In the genomic region with DNA sequence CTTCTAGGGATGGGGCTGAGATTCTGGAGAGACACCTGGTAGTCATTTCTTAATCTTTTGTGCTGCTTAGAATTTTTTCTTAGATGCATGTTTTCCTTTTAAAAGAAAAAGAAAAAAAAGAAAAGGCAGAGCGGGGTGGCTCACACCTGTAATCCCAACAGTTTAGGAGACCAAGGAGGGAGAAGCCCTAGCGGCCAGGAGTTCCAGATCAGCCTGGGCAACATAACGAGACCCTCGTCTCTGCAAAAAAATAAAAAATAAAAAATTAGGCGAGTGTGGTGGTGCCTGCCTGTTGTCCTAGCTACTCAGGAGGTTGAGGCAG, we compare ENCODE assay signal across 2 cellular contexts.
TF ChIP-seq lines count a peak whose summit lies in the region.

No MANE protein-coding gene starts in this region.

TF ChIP-seq in GM23338, 12 proteins besides CTCF, POLR2A, EP300 and RAD21:
- TF ChIP-seq EZH2 (IDR thresholded peaks at IDR 0.05; ENCODE audit: low read depth, unreplicated experiment) = no peak
- no peak for TF ChIP-seq EZH2phosphoT487 (IDR thresholded peaks at IDR 0.05; ENCODE audit: unreplicated experiment)

TF ChIP-seq in H1, 55 proteins besides CTCF, POLR2A, EP300 and RAD21:
- TF ChIP-seq SUZ12 (IDR thresholded peaks at IDR 0.05; ENCODE audit: low read length) = peak; percentile 84; the same call in 1 of the 2 replicates
- TF ChIP-seq NRF1 (IDR thresholded peaks at IDR 0.05; ENCODE audit: low read depth, low read length) = no peak
- 0 out of 2 replicates have a peak, but pooled peaks have one; percentile 4 for TF ChIP-seq TCF12 (IDR thresholded peaks at IDR 0.05; ENCODE audit: low read depth, low read length)
